ENCODE assay signal across 2 cellular contexts in the genomic region with DNA sequence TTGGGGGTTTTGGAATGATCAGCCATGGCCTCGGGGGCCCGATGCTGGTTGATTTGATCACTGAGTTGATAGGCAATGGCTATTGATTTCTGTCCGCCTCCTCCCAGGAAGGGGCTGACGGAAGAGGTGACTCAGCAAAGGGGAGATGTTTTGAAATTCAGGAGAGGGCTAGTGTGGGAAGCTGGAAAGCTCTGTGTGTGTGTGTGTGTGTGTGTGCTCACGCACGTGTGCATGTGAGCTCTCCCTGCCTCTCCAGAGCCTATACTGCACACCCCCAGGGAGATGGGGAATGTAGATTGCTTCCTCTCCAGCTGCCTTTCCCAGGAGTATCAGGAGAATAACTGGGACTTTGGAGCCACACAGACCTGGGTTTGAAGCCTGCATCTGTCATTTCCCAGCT.
TF ChIP-seq lines count a peak whose summit lies in the region.

No MANE protein-coding gene starts in this region.

TF ChIP-seq in GM23338, 12 proteins besides CTCF, POLR2A, EP300 and RAD21 (continued from another document):
- TF ChIP-seq, protein P1, sequence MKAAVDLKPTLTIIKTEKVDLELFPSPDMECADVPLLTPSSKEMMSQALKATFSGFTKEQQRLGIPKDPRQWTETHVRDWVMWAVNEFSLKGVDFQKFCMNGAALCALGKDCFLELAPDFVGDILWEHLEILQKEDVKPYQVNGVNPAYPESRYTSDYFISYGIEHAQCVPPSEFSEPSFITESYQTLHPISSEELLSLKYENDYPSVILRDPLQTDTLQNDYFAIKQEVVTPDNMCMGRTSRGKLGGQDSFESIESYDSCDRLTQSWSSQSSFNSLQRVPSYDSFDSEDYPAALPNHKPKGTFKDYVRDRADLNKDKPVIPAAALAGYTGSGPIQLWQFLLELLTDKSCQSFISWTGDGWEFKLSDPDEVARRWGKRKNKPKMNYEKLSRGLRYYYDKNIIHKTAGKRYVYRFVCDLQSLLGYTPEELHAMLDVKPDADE (IDR thresholded peaks at IDR 0.05) = no peak
- TF ChIP-seq JUNB (IDR thresholded peaks at IDR 0.05; ENCODE audit: unreplicated experiment) = no peak

TF ChIP-seq in H1, 55 proteins besides CTCF, POLR2A, EP300 and RAD21 (continued from another document):
- TF ChIP-seq BACH1 (IDR thresholded peaks at IDR 0.05; ENCODE audit: low read length) (peak; percentile 41; the same call in 1 of the 2 replicates), SIRT6 (IDR thresholded peaks at IDR 0.05; ENCODE audit: low read length) (no peak), BCL11A (IDR thresholded peaks at IDR 0.05; ENCODE audit: low read depth in 2 of 2, low read length in 2 of 2) (no peak)
